In the genomic region with DNA sequence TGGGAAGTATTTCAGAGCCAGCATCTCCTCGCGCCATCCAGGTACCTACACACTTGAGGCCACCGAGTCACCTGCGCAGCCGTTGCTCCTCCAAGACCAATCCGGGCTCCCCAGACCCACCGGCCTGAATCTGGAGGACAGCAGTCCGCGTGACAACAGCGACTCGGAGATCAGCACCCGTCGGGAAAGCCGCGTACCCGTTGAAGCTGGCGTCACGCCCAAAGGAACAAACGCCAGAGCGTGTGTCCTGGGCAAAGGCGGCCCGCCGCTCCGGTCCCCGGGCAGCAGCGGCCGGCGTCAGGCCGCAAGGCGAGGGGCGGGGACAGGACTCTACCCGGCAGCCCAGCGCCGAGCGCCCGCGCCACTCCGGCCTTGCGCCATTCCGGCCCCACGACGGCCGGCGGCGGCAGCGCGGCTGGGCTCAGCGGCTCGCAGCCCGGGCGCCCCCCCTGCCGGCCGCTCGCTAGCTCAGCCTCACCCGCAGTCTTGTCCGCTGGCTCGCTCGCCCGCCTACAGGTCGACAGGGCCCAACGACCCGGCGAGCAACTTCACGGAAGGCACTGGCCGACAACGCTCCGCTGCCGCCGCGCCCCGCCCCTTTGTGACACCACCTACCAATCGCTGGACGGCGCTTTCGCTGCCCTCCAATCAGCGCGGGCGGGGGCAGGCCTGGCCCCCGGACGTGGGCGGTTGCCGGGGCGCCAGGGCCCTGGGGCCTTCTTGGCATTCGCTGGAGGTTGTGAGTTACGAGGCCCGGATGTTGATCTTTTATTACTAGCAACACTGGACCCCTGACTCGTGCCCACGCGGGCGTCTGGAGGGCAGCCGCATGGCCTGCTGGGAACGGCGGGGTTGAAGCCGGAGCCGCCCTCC, we compare ENCODE assay signal across 8 cellular contexts. TPM values are rescaled to one million over a fixed set of nuclear protein-coding genes. Genes with fewer than 3 reads are reported as not detected.
DNase-seq lines count a peak whose midpoint lies in the region; ATAC-seq lines count a peak whose summit lies in the region.

A gene (minus strand): TSS at position 572 of the 873 bp plus-strand sequence. CDS start 9,047 bp downstream, outside the sequence.

- peak; percentile 99 for DNase-seq in AG20443 (ENCODE audit: low spot score)
- DNase-seq in NCI-H345 treated with DMSO at 0.1 percent for 48 hours (lab: John Stamatoyannopoulos, UW; ENCODE audit: unreplicated experiment), result peak; percentile 57
- DNase-seq in activated CD4-positive, alpha-beta T cell treated with anti-CD3 and anti-CD28 coated beads for 36 hours, result peak; percentile 97
- DNase-seq in left colon, result peak; percentile 98
- peak; percentile 95 for DNase-seq in stimulated activated CD4-positive, alpha-beta T cell treated with anti-CD3 and anti-CD28 coated beads, Interleukin-1b, Interleukin-23, amount 100 ng/mL, for 48 hours

- peaks cover 2% of the 10 kb centered on the region for H3K36me3 Mint-ChIP-seq in activated CD4-positive, alpha-beta T cell treated with anti-CD3 and anti-CD28 coated beads for 36 hours (ENCODE audit: low read depth)

- H3K9me3 Mint-ChIP-seq in activated CD4-positive, alpha-beta T cell treated with anti-CD3 and anti-CD28 coated beads for 36 hours (ENCODE audit: low read depth), result no peaks in the 10 kb centered on the region

- intact Hi-C loops in activated CD4-positive, alpha-beta T cell treated with anti-CD3 and anti-CD28 coated beads for 36 hours (cut with DNase I, micrococcal nuclease), result loop anchor here (1.0 to 5.0 kb wide), 11 partner anchors 77 to 713 kb away; a partner anchor contains a TSS
- intact Hi-C loops in left colon (cut with DNase I, micrococcal nuclease), result no loop called here

- H3K27me3 Mint-ChIP-seq in activated CD4-positive, alpha-beta T cell treated with anti-CD3 and anti-CD28 coated beads for 36 hours, result no peaks in the 10 kb centered on the region

- CTCF ChIA-PET in activated CD4-positive, alpha-beta T cell treated with anti-CD3 and anti-CD28 coated beads for 36 hours (lab: Charles Lee), result interaction anchor here (0.6 to 1.5 kb wide), 9 partner anchors 9 to 711 kb away, joined by 3 to 10 read pairs (median 4); no protein-coding TSS in a partner anchor

- ATAC-seq in GM19023 (IDR thresholded peaks at IDR 0.05; ENCODE audit: unreplicated experiment) (peak; percentile 98), HG03280 (IDR thresholded peaks at IDR 0.05; ENCODE audit: unreplicated experiment) (peak; percentile 96), left colon (peak; percentile 96)
- peak; percentile 97 for ATAC-seq in activated CD4-positive, alpha-beta T cell treated with anti-CD3 and anti-CD28 coated beads for 36 hours

- H3K27ac ChIP-seq in cingulate gyrus (ENCODE audit: low read depth, low read length), result peak within 1 kb of the TSS; percentile 62

- POLR2A ChIA-PET in activated CD4-positive, alpha-beta T cell treated with anti-CD3 and anti-CD28 coated beads for 36 hours (lab: Charles Lee), result interaction anchor here (0.6 kb wide), 2 partner anchors 179 to 422 kb away, joined by 3 to 8 read pairs; no protein-coding TSS in a partner anchor

- peaks cover 41% of the 10 kb centered on the region for H3K4me1 Mint-ChIP-seq in activated CD4-positive, alpha-beta T cell treated with anti-CD3 and anti-CD28 coated beads for 36 hours

- H3K4me3 Mint-ChIP-seq in activated CD4-positive, alpha-beta T cell treated with anti-CD3 and anti-CD28 coated beads for 36 hours, result peak within 1 kb of the TSS; percentile 82

- peak within 1 kb of the TSS; percentile 85 for H3K27ac Mint-ChIP-seq in activated CD4-positive, alpha-beta T cell treated with anti-CD3 and anti-CD28 coated beads for 36 hours

RNA-seq across cellular contexts. Expression of the gene that starts here (rescaled TPM):
- 10 to 100 TPM; 11.5 to 11.9 TPM for total RNA-seq in activated CD4-positive, alpha-beta T cell treated with anti-CD3 and anti-CD28 coated beads for 36 hours
- 10 to 100 TPM; 13.9 to 19.0 TPM for total RNA-seq in left colon

Comparison
In these comparisons a context has a peak if more than half of its experiments do, and no peak if none do; other contexts are left out.
1. Peak in every context shown above with its lines: DNase-seq, ATAC-seq and H3K27ac ChIP-seq.
2. intact Hi-C loops: an anchor here in activated CD4-positive, alpha-beta T cell treated with anti-CD3 and anti-CD28 coated beads for 36 hours (1.0 to 5.0 kb wide); none called in left colon.